23 cellular contexts compared by ENCODE assay signal in genomic region chr1:79448426-79448825, GRCh38.
"Had no signal": no experiment of that assay in that cellular context is flagged by ENCODE, and none has a peak within 500 bp of the region (broad histone marks: within the 10 kb centered on the region; RNA-seq: fewer than 3 reads in every experiment).

No MANE protein-coding gene starts in this region.

- H3K27ac Mint-ChIP-seq: naive thymus-derived CD4-positive, alpha-beta T cell; nephron progenitor cell; stimulated activated memory B cell treated with anti-CD40 and anti-IgM and Interleukin-4, amounts not matched to agents 10 μg/mL and 1 μg/mL and 100 μg/mL, for 72 hours; stimulated activated naive CD8-positive, alpha-beta T cell treated with anti-CD3 and anti-CD28 coated beads, Interleukin-15, Interleukin-2, amounts not matched to agents 100 ng/mL and 50 ng/mL, for 24 hours had no signal

- ATAC-seq: esophagus mucosa; gastroesophageal sphincter; left colon; left ventricle myocardium superior; naive thymus-derived CD4-positive, alpha-beta T cell; psoas muscle; right lobe of liver; stimulated activated memory B cell treated with anti-CD40 and anti-IgM and Interleukin-4, amounts not matched to agents 10 μg/mL and 1 μg/mL and 100 μg/mL, for 72 hours; upper lobe of right lung had no signal

- DNase-seq: effector CD8-positive, alpha-beta T cell; glutamatergic neuron; left colon; left ventricle myocardium superior; naive thymus-derived CD4-positive, alpha-beta T cell; nephron progenitor cell; psoas muscle; retina; right lobe of liver; spleen; stimulated activated CD4-positive, alpha-beta T cell treated with anti-CD3 and anti-CD28 coated beads, Interleukin-15, amount 100 ng/mL, for 24 hours; stimulated activated CD4-positive, alpha-beta T cell treated with anti-CD3 and anti-CD28 coated beads, Interleukin-1b, Interleukin-23, amount 100 ng/mL, for 48 hours; stimulated activated CD4-positive, alpha-beta T cell treated with anti-CD3 and anti-CD28 coated beads, Interleukin-4, amount 100 ng/mL, for 24 hours; testis; upper lobe of right lung had no signal

- H3K27me3 ChIP-seq: gastroesophageal sphincter, neutrophil, right lobe of liver, spleen, testis, tibial nerve, upper lobe of right lung, vagina had no signal

- H3K9me3 ChIP-seq: gastroesophageal sphincter, neutrophil, psoas muscle, right lobe of liver, testis, tibial nerve, upper lobe of right lung, vagina had no signal

- H3K4me3 Mint-ChIP-seq: naive thymus-derived CD4-positive, alpha-beta T cell; nephron progenitor cell; stimulated activated memory B cell treated with anti-CD40 and anti-IgM and Interleukin-4, amounts not matched to agents 10 μg/mL and 1 μg/mL and 100 μg/mL, for 72 hours; stimulated activated naive CD8-positive, alpha-beta T cell treated with anti-CD3 and anti-CD28 coated beads, Interleukin-15, Interleukin-2, amounts not matched to agents 100 ng/mL and 50 ng/mL, for 24 hours had no signal

- H3K9me3 Mint-ChIP-seq: nephron progenitor cell had no signal

- H3K4me1 Mint-ChIP-seq: naive thymus-derived CD4-positive, alpha-beta T cell; nephron progenitor cell; stimulated activated memory B cell treated with anti-CD40 and anti-IgM and Interleukin-4, amounts not matched to agents 10 μg/mL and 1 μg/mL and 100 μg/mL, for 72 hours had no signal

- H3K27me3 Mint-ChIP-seq: naive thymus-derived CD4-positive, alpha-beta T cell; stimulated activated memory B cell treated with anti-CD40 and anti-IgM and Interleukin-4, amounts not matched to agents 10 μg/mL and 1 μg/mL and 100 μg/mL, for 72 hours; stimulated activated naive CD8-positive, alpha-beta T cell treated with anti-CD3 and anti-CD28 coated beads, Interleukin-15, Interleukin-2, amounts not matched to agents 100 ng/mL and 50 ng/mL, for 24 hours had no signal

- H3K36me3 Mint-ChIP-seq: naive thymus-derived CD4-positive, alpha-beta T cell; stimulated activated memory B cell treated with anti-CD40 and anti-IgM and Interleukin-4, amounts not matched to agents 10 μg/mL and 1 μg/mL and 100 μg/mL, for 72 hours had no signal

- H3K27ac ChIP-seq: coronary artery, gastroesophageal sphincter, neutrophil, psoas muscle, right lobe of liver, spleen, testis, tibial nerve, upper lobe of right lung, vagina had no signal

- H3K36me3 ChIP-seq: gastroesophageal sphincter, neutrophil, right lobe of liver, spleen, tibial nerve, upper lobe of right lung, vagina had no signal

- H3K4me1 ChIP-seq: gastroesophageal sphincter, psoas muscle, right lobe of liver, spleen, testis, tibial nerve, upper lobe of right lung, vagina had no signal

- H3K4me3 ChIP-seq: coronary artery, gastroesophageal sphincter, psoas muscle, right lobe of liver, spleen, testis, tibial nerve, upper lobe of right lung, vagina had no signal
